ENCODE assay signal across 8 cellular contexts in the genomic region with DNA sequence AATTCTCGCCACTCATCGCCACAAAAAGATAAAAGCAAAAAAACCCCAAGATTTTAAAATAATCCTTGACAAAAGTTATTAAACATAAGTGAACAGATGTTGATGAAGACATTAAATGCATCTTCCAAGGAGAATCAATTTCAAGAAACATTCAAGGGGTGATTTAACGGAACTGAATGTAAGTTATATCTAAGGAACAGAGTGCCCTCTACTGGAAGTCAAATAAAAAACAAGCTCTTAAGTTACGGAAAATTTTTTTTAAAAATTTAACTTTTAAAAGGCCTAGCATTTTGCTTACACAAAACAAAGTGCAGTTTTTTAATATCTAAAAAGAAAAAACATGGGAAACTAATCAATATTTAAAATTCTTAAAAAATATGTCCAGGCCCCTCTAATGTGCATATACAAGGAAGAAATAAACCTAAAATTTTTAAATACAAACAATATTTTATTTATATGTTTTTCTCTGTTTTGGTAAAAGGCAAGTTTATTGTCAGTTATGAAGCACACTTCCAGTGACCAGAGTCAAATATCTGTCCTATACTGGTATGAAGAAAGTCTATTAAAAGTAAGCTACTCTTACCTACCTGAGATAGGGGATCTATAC. TPM values are rescaled to one million over a fixed set of nuclear protein-coding genes. Genes with fewer than 3 reads are reported as not detected.
A peak's percentile ranks its signal among the peaks of the same experiment; 100 is the strongest.
DNase-seq lines count a peak whose midpoint lies in the region; ATAC-seq and TF ChIP-seq lines count a peak whose summit lies in the region.

No MANE protein-coding gene starts in this region.

- DNase-seq in NCI-H510A treated with DMSO at 0.1 percent for 48 hours (lab: John Stamatoyannopoulos, UW) = peak; percentile 38
- no peak for DNase-seq in NCI-H510A (lab: John Stamatoyannopoulos, UW)
- peak; percentile 53 for DNase-seq in NCI-H69 (lab: John Stamatoyannopoulos, UW)
- no peak for DNase-seq in endothelial cell (ENCODE audit: low spot score)
- no peak for DNase-seq in progenitor cell of endocrine pancreas (ENCODE audit: low spot score, unreplicated experiment)
- no peak for DNase-seq in NCI-H1048 (lab: John Stamatoyannopoulos, UW)

- no peak overlapping the region for H3K27ac Mint-ChIP-seq in endothelial cell (ENCODE audit: unreplicated experiment)
- H3K27ac Mint-ChIP-seq in progenitor cell of endocrine pancreas = no peak overlapping the region

- no peaks in the 10 kb centered on the region for H3K36me3 Mint-ChIP-seq in endothelial cell (ENCODE audit: low read depth, unreplicated experiment)
- peaks cover 7% of the 10 kb centered on the region for H3K36me3 Mint-ChIP-seq in progenitor cell of endocrine pancreas (ENCODE audit: insufficient read depth)

- H3K4me1 Mint-ChIP-seq in endothelial cell (ENCODE audit: unreplicated experiment) = no peaks in the 10 kb centered on the region
- H3K4me1 Mint-ChIP-seq in progenitor cell of endocrine pancreas (ENCODE audit: low read depth) = no peaks in the 10 kb centered on the region

- TF ChIP-seq CTCF in endothelial cell (IDR thresholded peaks at IDR 0.05; ENCODE audit: unreplicated experiment) (peak; percentile 68), progenitor cell of endocrine pancreas (IDR thresholded peaks at IDR 0.05; ENCODE audit: unreplicated experiment) (peak; percentile 67)

- H3K27me3 Mint-ChIP-seq in endothelial cell (ENCODE audit: unreplicated experiment) (peaks cover 1% of the 10 kb centered on the region), progenitor cell of endocrine pancreas (no peaks in the 10 kb centered on the region)

- ATAC-seq in HG02852 (IDR thresholded peaks at IDR 0.05; ENCODE audit: unreplicated experiment) (no peak), HG03432 (IDR thresholded peaks at IDR 0.05; ENCODE audit: unreplicated experiment) (no peak)

- H3K9me3 Mint-ChIP-seq in endothelial cell (ENCODE audit: unreplicated experiment) = no peaks in the 10 kb centered on the region
- no peaks in the 10 kb centered on the region for H3K9me3 Mint-ChIP-seq in progenitor cell of endocrine pancreas (ENCODE audit: low read depth)

- H3K4me3 Mint-ChIP-seq in endothelial cell (ENCODE audit: unreplicated experiment) = no peak overlapping the region
- H3K4me3 Mint-ChIP-seq in progenitor cell of endocrine pancreas (ENCODE audit: low read depth) = no peak overlapping the region

RNA-seq across cellular contexts. Expression of a gene that starts 28.0 kb away (rescaled TPM):
- total RNA-seq in endothelial cell (ENCODE audit: unreplicated experiment) (43.5 TPM), progenitor cell of endocrine pancreas (35.1 and 38.6 TPM in 2 replicates)

Comparison
In these comparisons a context has a peak if more than half of its experiments do, and no peak if none do; other contexts are left out.
1. DNase-seq: peak in NCI-H510A treated with DMSO at 0.1 percent for 48 hours (single experiment) and NCI-H69 (single experiment); none in NCI-H510A (single experiment), endothelial cell (single experiment), progenitor cell of endocrine pancreas (single experiment) and NCI-H1048 (single experiment).